In the genomic region with DNA sequence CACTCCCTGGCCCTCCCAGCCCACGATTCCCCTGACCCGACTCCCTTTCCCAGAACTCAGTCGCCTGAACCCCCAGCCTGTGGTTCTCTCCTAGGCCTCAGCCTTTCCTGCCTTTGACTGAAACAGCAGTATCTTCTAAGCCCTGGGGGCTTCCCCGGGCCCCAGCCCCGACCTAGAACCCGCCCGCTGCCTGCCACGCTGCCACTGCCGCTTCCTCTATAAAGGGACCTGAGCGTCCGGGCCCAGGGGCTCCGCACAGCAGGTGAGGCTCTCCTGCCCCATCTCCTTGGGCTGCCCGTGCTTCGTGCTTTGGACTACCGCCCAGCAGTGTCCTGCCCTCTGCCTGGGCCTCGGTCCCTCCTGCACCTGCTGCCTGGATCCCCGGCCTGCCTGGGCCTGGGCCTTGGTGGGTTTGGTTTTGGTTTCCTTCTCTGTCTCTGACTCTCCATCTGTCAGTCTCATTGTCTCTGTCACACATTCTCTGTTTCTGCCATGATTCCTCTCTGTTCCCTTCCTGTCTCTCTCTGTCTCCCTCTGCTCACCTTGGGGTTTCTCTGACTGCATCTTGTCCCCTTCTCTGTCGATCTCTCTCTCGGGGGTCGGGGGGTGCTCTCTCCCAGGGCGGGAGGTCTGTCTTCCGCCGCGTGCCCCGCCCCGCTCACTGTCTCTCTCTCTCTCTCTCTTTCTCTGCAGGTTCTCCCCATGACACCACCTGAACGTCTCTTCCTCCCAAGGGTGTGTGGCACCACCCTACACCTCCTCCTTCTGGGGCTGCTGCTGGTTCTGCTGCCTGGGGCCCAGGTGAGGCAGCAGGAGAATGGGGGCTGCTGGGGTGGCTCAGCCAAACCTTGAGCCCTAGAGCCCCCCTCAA, we compare ENCODE assay signal across 8 cellular contexts. TPM values are rescaled to one million over a fixed set of nuclear protein-coding genes. Genes with fewer than 3 reads are reported as not detected.
DNase-seq lines count a peak whose midpoint lies in the region; ATAC-seq and TF ChIP-seq lines count a peak whose summit lies in the region.

TSS of gene LTA (plus strand) at position 249 of the 871 bp plus-strand sequence. CDS start at position 703, 454 bp downstream.

- DNase-seq in activated T-cell treated with anti-CD3 and anti-CD28 coated beads, Interleukin-2, amount 50 U/mL, for 72 hours: peak; percentile 83 to 85
- DNase-seq in stimulated activated CD4-positive, alpha-beta T cell treated with anti-CD3 and anti-CD28 coated beads, Interleukin-12 subunit alpha, Interleukin-12 subunit beta, amount 100 ng/mL, for 24 hours (ENCODE audit: low read depth in 2 of 2): peak; percentile 69 to 81
- DNase-seq in brain microvascular endothelial cell (no peak), amniotic stem cell (lab: John Stamatoyannopoulos, UW) (no peak), AML-193 (lab: John Stamatoyannopoulos, UW) (no peak), dorsolateral prefrontal cortex (no peak)

- ATAC-seq in GM18505 (IDR thresholded peaks at IDR 0.05; ENCODE audit: unreplicated experiment) (no peak), HG03432 (IDR thresholded peaks at IDR 0.05; ENCODE audit: unreplicated experiment) (peak; percentile 33)
- ATAC-seq in activated T-cell treated with anti-CD3 and anti-CD28 coated beads, Interleukin-2, amount 50 U/mL, for 72 hours (replicated peaks in 1 of 2): peak; percentile 51 to 62

- H3K36me3 Mint-ChIP-seq in activated T-cell treated with anti-CD3 and anti-CD28 coated beads, Interleukin-2, amount 50 U/mL, for 72 hours (ENCODE audit: insufficient read depth in 2 of 2): peaks cover 8% of the 10 kb centered on the region in 2 donors

- H3K27me3 ChIP-seq in brain microvascular endothelial cell (replicated peaks): no peaks in the 10 kb centered on the region
- no peaks in the 10 kb centered on the region for H3K27me3 ChIP-seq in dorsolateral prefrontal cortex

- H3K4me3 Mint-ChIP-seq in activated T-cell treated with anti-CD3 and anti-CD28 coated beads, Interleukin-2, amount 50 U/mL, for 72 hours: peak within 1 kb of the TSS; percentile 92

- TF ChIP-seq CTCF in brain microvascular endothelial cell (IDR thresholded peaks at IDR 0.05; ENCODE audit: low read depth, low read length, missing control alignments): no peak
- no peak for TF ChIP-seq CTCF in dorsolateral prefrontal cortex (IDR thresholded peaks at IDR 0.05 in 54 of 56, conservative IDR thresholded peaks at IDR 0.05 in 2 of 56; ENCODE audit: low read depth in 1 of 56, partially characterized antibody in 56 of 56)

- H3K27ac Mint-ChIP-seq in activated T-cell treated with anti-CD3 and anti-CD28 coated beads, Interleukin-2, amount 50 U/mL, for 72 hours: peak within 1 kb of the TSS; percentile 89

- H3K4me1 Mint-ChIP-seq in activated T-cell treated with anti-CD3 and anti-CD28 coated beads, Interleukin-2, amount 50 U/mL, for 72 hours (ENCODE audit: low read depth): peaks cover 98% of the 10 kb centered on the region

- H3K4me3 ChIP-seq in brain microvascular endothelial cell (ENCODE audit: low read depth, low read length) (no peak within 1 kb of the TSS), dorsolateral prefrontal cortex (no peak within 1 kb of the TSS)

- H3K27me3 Mint-ChIP-seq in activated T-cell treated with anti-CD3 and anti-CD28 coated beads, Interleukin-2, amount 50 U/mL, for 72 hours (ENCODE audit: low read depth): no peaks in the 10 kb centered on the region

- intact Hi-C loops in dorsolateral prefrontal cortex (cut with DNase I): no loop called here

- peak; percentile 90 for TF ChIP-seq POLR2A in GM18505 (IDR thresholded peaks at IDR 0.05; ENCODE audit: borderline replicate concordance, extremely low read depth, insufficient read depth, insufficient read length)

- in situ Hi-C loops in brain microvascular endothelial cell (cut with HindIII; ENCODE audit: low pct_ligation_motif_present, low sequenced_read_pairs): no loop called here

- H3K36me3 ChIP-seq in brain microvascular endothelial cell (replicated peaks): no peaks in the 10 kb centered on the region

- no peak within 1 kb of the TSS for H3K27ac ChIP-seq in brain microvascular endothelial cell
- no peak within 1 kb of the TSS for H3K27ac ChIP-seq in dorsolateral prefrontal cortex

- no peaks in the 10 kb centered on the region for H3K9me3 Mint-ChIP-seq in activated T-cell treated with anti-CD3 and anti-CD28 coated beads, Interleukin-2, amount 50 U/mL, for 72 hours

RNA-seq across cellular contexts. Expression of gene LTA, which starts in this region (rescaled TPM):
- total RNA-seq in activated T-cell treated with anti-CD3 and anti-CD28 coated beads, Interleukin-2, amount 50 U/mL, for 72 hours: 100 to 1,000 TPM in 1 of 2 donors, 10 to 100 TPM in 1; 77.2 to 110 TPM
- total RNA-seq in dorsolateral prefrontal cortex: 1 to 10 TPM in 4 of 120 experiments, under 1 TPM in 44, not detected in 72; 0.30 to 1.9 (median 0.53) TPM

Comparison
In these comparisons a context has a peak if more than half of its experiments do, and no peak if none do; other contexts are left out.
1. RNA of gene LTA (total RNA-seq): 77.2 to 110 TPM in activated T-cell treated with anti-CD3 and anti-CD28 coated beads, Interleukin-2, amount 50 U/mL, for 72 hours; 0.30 to 1.9 TPM in dorsolateral prefrontal cortex; every median in the first group is over 10 times any median in the second.
2. DNase-seq: peak in activated T-cell treated with anti-CD3 and anti-CD28 coated beads, Interleukin-2, amount 50 U/mL, for 72 hours (2 of 2) and stimulated activated CD4-positive, alpha-beta T cell treated with anti-CD3 and anti-CD28 coated beads, Interleukin-12 subunit alpha, Interleukin-12 subunit beta, amount 100 ng/mL, for 24 hours (2 of 2); none in brain microvascular endothelial cell (single experiment), amniotic stem cell (single experiment), AML-193 (0 of 2) and dorsolateral prefrontal cortex (0 of 10).